Comparison of ENCODE assay signal across 19 cellular contexts in genomic region chr2:48049371-48049770, GRCh38.
"Had no signal": no experiment of that assay in that cellular context is flagged by ENCODE, and none has a peak within 500 bp of the region (broad histone marks: within the 10 kb centered on the region; RNA-seq: fewer than 3 reads in every experiment).

No MANE protein-coding gene starts in this region.

- H3K9me3 ChIP-seq: mucosa of descending colon, right atrium auricular region, stomach had no signal

- DNase-seq: effector memory CD4-positive, alpha-beta T cell; heart right ventricle; hypothalamus; islet precursor cell; mucosa of descending colon; naive thymus-derived CD8-positive, alpha-beta T cell; small intestine; stimulated activated CD4-positive, alpha-beta T cell treated with anti-CD3 and anti-CD28 coated beads, Interleukin-12 subunit alpha, Interleukin-12 subunit beta, amount 100 ng/mL, for 4 hours; stimulated activated naive CD4-positive, alpha-beta T cell; stomach; substantia nigra had no signal

- H3K9me3 Mint-ChIP-seq: neural crest cell, type B pancreatic cell had no signal

- H3K36me3 Mint-ChIP-seq: naive thymus-derived CD8-positive, alpha-beta T cell; type B pancreatic cell had no signal

- H3K27me3 Mint-ChIP-seq: type B pancreatic cell had no signal

- H3K4me3 Mint-ChIP-seq: naive thymus-derived CD8-positive, alpha-beta T cell; neural crest cell; type B pancreatic cell had no signal

- H3K36me3 ChIP-seq: heart right ventricle, right atrium auricular region, stomach had no signal

- H3K27ac ChIP-seq: heart right ventricle, right atrium auricular region, stomach had no signal

- H3K4me1 ChIP-seq: heart right ventricle, right atrium auricular region, stomach had no signal

- FAIRE-seq: endometrium, frontal cortex, small intestine, urothelium cell line had no signal

- ATAC-seq: esophagus mucosa; heart right ventricle; left lobe of liver; mucosa of descending colon; naive thymus-derived CD8-positive, alpha-beta T cell had no signal

- H3K4me3 ChIP-seq: heart right ventricle, mucosa of descending colon, right atrium auricular region, stomach had no signal

- H3K27ac Mint-ChIP-seq: naive thymus-derived CD8-positive, alpha-beta T cell; type B pancreatic cell had no signal

- H3K27me3 ChIP-seq: right atrium auricular region, stomach had no signal
